In genomic region chr17:51166987-51167931, GRCh38 we compare ENCODE assay signal across 8 cellular contexts. TPM values are rescaled to one million over a fixed set of nuclear protein-coding genes. Genes with fewer than 3 reads are reported as not detected.
DNase-seq lines count a peak whose midpoint lies in the region; ATAC-seq and TF ChIP-seq lines count a peak whose summit lies in the region.

No MANE protein-coding gene starts in this region.

- H3K36me3 ChIP-seq in ovary: no peaks in the 10 kb centered on the region
- peaks cover 0 to 57% (median 8%) of the 10 kb centered on the region in 3 donors for H3K36me3 ChIP-seq in tibial nerve

- intact Hi-C loops in ovary (cut with DNase I): no loop called here

- no peaks in the 10 kb centered on the region for H3K27me3 ChIP-seq in HL-60 (ENCODE audit: insufficient read depth, poor library complexity, severe bottlenecking)
- no peaks in the 10 kb centered on the region for H3K27me3 ChIP-seq in ovary
- no peaks in the 10 kb centered on the region for H3K27me3 ChIP-seq in tibial nerve

- no peak for TF ChIP-seq EP300 in ovary (IDR thresholded peaks at IDR 0.05)
- no peak for TF ChIP-seq EP300 in tibial nerve (IDR thresholded peaks at IDR 0.05)

- DNase-seq in COLO829 (ENCODE audit: low spot score): peak; percentile 76
- DNase-seq in HL-60 (ENCODE audit: low read depth in 1 of 2, low spot score in 1 of 2): peak in 1 of 2 experiments; percentile 63
- peak; percentile 26 for DNase-seq in RPMI7951 (ENCODE audit: low read depth)
- DNase-seq in activated T-helper 9 cell treated with anti-CD3 and anti-CD28 coated beads, Interleukin-2, amount 50 U/mL, for 16 hours (ENCODE audit: low read depth): peak; percentile 66
- peak; percentile 91 for DNase-seq in germinal center (ENCODE audit: low spot score)
- DNase-seq in ovary: peak; percentile 50 to 76 (median 64)
- no peak for DNase-seq in tibial nerve (ENCODE audit: low spot score in 2 of 2)

- peak; percentile 39 for ATAC-seq in GM19467 (IDR thresholded peaks at IDR 0.05; ENCODE audit: unreplicated experiment)

- TF ChIP-seq CTCF in HL-60 (IDR thresholded peaks at IDR 0.05; ENCODE audit: insufficient read depth, low read length) (peak; percentile 41), ovary (IDR thresholded peaks at IDR 0.05) (peak; percentile 29 to 46 (median 42)), tibial nerve (IDR thresholded peaks at IDR 0.05) (peak; percentile 46 to 66 (median 60))

- H3K9me3 ChIP-seq in ovary: no peaks in the 10 kb centered on the region
- H3K9me3 ChIP-seq in tibial nerve: no peaks in the 10 kb centered on the region

- peak overlapping the region; percentile 93 for H3K27ac ChIP-seq in HL-60 (replicated peaks)
- peak overlapping the region; percentile 58 to 94 for H3K27ac ChIP-seq in ovary
- H3K27ac ChIP-seq in tibial nerve: peak overlapping the region; percentile 80 to 98 (median 93)

- H3K4me3 ChIP-seq in HL-60 (replicated peaks; ENCODE audit: insufficient read depth, low read length) (peak overlapping the region; percentile 77), ovary (peak overlapping the region; percentile 73), tibial nerve (peak overlapping the region; percentile 59 to 98 (median 96))

- peaks cover 6% of the 10 kb centered on the region for H3K4me1 ChIP-seq in ovary (ENCODE audit: insufficient read depth)
- H3K4me1 ChIP-seq in tibial nerve: peaks cover 0 to 23% (median 7%) of the 10 kb centered on the region in 4 donors

- whole genome bisulfite sequencing in ovary, 3 donors: 12 to 15% (median 12%) methylated on average over 41 to 42 of the region's 42 CpGs
- WGBS in tibial nerve, 2 donors: 19 to 42% methylated on average over 16 to 38 of the region's 42 CpGs

- no peak for TF ChIP-seq POLR2A in ovary (IDR thresholded peaks at IDR 0.05)
- TF ChIP-seq POLR2A in tibial nerve (IDR thresholded peaks at IDR 0.05): no peak

RNA-seq across cellular contexts. Expression of gene NME2, which starts 1.0 kb away (rescaled TPM):
- 449 and 657 TPM in 2 replicates for total RNA-seq in RPMI7951 (2014; rRNA removed; shearing (Covaris generic))
- 100 to 1,000 TPM; 376 to 565 (median 502) TPM for total RNA-seq in ovary
- polyA plus RNA-seq in ovary: 100 to 1,000 TPM; 433 to 717 TPM
- 100 to 1,000 TPM; 308 to 552 (median 417) TPM for total RNA-seq in tibial nerve

RNA-seq across cellular contexts. Expression of gene NME1, which starts 13.9 kb away (rescaled TPM):
- 223 and 287 TPM in 2 replicates for total RNA-seq in RPMI7951 (2014; rRNA removed; shearing (Covaris generic))
- 10 to 100 TPM; 17.0 to 83.8 (median 50.5) TPM for total RNA-seq in ovary
- 10 to 100 TPM; 27.2 to 58.5 TPM for polyA plus RNA-seq in ovary
- total RNA-seq in tibial nerve: 100 to 1,000 TPM in 1 of 4 donors, 10 to 100 TPM in 3; 12.7 to 105 (median 38.7) TPM

RNA-seq across cellular contexts. Expression of gene SPAG9, which starts 46.6 kb away (rescaled TPM):
- total RNA-seq in RPMI7951 (2014; rRNA removed; shearing (Covaris generic)): 43.8 and 55.3 TPM in 2 replicates
- total RNA-seq in ovary (100 to 1,000 TPM in 2 of 7 donors, 10 to 100 TPM in 5; 63.4 to 103 (median 89.5) TPM), tibial nerve (100 to 1,000 TPM; 145 to 199 (median 165) TPM)
- 10 to 100 TPM; 28.8 to 69.6 TPM for polyA plus RNA-seq in ovary

Comparison
In these comparisons a context has a peak if more than half of its experiments do, and no peak if none do; other contexts are left out.
1. DNase-seq: peak in COLO829 (single experiment), RPMI7951 (single experiment), activated T-helper 9 cell treated with anti-CD3 and anti-CD28 coated beads, Interleukin-2, amount 50 U/mL, for 16 hours (single experiment), germinal center (single experiment) and ovary (5 of 5); none in tibial nerve (0 of 2).
2. Peak in every context shown above with its lines, with median percentiles within 50 percentile points of each other: H3K27ac ChIP-seq, H3K4me3 ChIP-seq and CTCF ChIP-seq.